1 cellular context compared by ENCODE assay signal in the genomic region with DNA sequence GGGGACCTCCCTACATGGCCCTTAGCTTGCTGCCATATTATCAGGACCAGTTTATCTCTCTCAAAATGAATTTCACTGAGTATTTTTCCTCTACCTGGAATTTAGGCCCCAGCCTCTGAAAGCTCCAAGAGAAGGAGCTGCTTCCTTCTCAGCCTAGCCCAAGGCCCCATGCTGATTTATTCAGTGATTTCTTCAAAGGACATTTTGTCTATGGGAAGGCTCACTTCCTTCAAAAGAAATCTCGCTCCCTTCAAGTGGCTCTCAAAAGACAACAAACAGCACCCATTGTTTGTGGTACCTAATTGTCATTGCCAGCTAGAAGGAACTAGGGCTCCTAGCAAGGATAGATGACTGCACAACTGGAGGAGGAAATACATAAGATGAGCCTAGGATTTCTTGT.
TF ChIP-seq lines count a peak whose summit lies in the region.

No MANE protein-coding gene starts in this region.

TF ChIP-seq in GM23338, 12 proteins besides CTCF, POLR2A, EP300 and RAD21 (continued from another document):
- TF ChIP-seq ZNF462 (CRISPR knock-in tag; IDR thresholded peaks at IDR 0.05) = no peak
- TF ChIP-seq, protein P1, sequence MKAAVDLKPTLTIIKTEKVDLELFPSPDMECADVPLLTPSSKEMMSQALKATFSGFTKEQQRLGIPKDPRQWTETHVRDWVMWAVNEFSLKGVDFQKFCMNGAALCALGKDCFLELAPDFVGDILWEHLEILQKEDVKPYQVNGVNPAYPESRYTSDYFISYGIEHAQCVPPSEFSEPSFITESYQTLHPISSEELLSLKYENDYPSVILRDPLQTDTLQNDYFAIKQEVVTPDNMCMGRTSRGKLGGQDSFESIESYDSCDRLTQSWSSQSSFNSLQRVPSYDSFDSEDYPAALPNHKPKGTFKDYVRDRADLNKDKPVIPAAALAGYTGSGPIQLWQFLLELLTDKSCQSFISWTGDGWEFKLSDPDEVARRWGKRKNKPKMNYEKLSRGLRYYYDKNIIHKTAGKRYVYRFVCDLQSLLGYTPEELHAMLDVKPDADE (IDR thresholded peaks at IDR 0.05) = no peak
- TF ChIP-seq EZH2 (IDR thresholded peaks at IDR 0.05; ENCODE audit: low read depth, unreplicated experiment) = no peak
- TF ChIP-seq ZNF331 (CRISPR knock-in tag; IDR thresholded peaks at IDR 0.05; ENCODE audit: low read depth) = no peak
- TF ChIP-seq NANOG (IDR thresholded peaks at IDR 0.05; ENCODE audit: borderline replicate concordance) = no peak
- TF ChIP-seq STAT1 (IDR thresholded peaks at IDR 0.05; ENCODE audit: unreplicated experiment) = no peak
- no peak for TF ChIP-seq POLR2AphosphoS5 (IDR thresholded peaks at IDR 0.05; ENCODE audit: low read depth)
- no peak for TF ChIP-seq EZH2phosphoT487 (IDR thresholded peaks at IDR 0.05; ENCODE audit: unreplicated experiment)
- TF ChIP-seq, protein P2, sequence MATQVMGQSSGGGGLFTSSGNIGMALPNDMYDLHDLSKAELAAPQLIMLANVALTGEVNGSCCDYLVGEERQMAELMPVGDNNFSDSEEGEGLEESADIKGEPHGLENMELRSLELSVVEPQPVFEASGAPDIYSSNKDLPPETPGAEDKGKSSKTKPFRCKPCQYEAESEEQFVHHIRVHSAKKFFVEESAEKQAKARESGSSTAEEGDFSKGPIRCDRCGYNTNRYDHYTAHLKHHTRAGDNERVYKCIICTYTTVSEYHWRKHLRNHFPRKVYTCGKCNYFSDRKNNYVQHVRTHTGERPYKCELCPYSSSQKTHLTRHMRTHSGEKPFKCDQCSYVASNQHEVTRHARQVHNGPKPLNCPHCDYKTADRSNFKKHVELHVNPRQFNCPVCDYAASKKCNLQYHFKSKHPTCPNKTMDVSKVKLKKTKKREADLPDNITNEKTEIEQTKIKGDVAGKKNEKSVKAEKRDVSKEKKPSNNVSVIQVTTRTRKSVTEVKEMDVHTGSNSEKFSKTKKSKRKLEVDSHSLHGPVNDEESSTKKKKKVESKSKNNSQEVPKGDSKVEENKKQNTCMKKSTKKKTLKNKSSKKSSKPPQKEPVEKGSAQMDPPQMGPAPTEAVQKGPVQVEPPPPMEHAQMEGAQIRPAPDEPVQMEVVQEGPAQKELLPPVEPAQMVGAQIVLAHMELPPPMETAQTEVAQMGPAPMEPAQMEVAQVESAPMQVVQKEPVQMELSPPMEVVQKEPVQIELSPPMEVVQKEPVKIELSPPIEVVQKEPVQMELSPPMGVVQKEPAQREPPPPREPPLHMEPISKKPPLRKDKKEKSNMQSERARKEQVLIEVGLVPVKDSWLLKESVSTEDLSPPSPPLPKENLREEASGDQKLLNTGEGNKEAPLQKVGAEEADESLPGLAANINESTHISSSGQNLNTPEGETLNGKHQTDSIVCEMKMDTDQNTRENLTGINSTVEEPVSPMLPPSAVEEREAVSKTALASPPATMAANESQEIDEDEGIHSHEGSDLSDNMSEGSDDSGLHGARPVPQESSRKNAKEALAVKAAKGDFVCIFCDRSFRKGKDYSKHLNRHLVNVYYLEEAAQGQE (IDR thresholded peaks at IDR 0.05; ENCODE audit: unreplicated experiment) = no peak
- TF ChIP-seq CREB1 (CRISPR knock-in tag; IDR thresholded peaks at IDR 0.05; ENCODE audit: low read depth) = no peak
